ENCODE assay signal across 14 cellular contexts in genomic region chr6:113662688-113663333, GRCh38.
DNase-seq lines count a peak whose midpoint lies in the region; ATAC-seq lines count a peak whose summit lies in the region.
"Had no signal": no experiment of that assay in that cellular context is flagged by ENCODE, and none has a peak within 500 bp of the region (broad histone marks: within the 10 kb centered on the region; RNA-seq: fewer than 3 reads in every experiment).

No MANE protein-coding gene starts in this region.

- no peak overlapping the region for H3K4ac ChIP-seq in mesendoderm (ENCODE audit: low read depth, low read length)

- no peaks in the 10 kb centered on the region for H3K27me3 ChIP-seq in mesendoderm (ENCODE audit: insufficient read depth, low read length, poor library complexity)
- H3K27me3 ChIP-seq: gastroesophageal sphincter, transverse colon had no signal

- H3K27ac ChIP-seq in mesendoderm (ENCODE audit: low read depth, low read length) = no peak overlapping the region
- H3K27ac ChIP-seq: gastroesophageal sphincter, transverse colon had no signal

- H2BK120ac ChIP-seq in mesendoderm (ENCODE audit: low read depth, low read length) = no peak overlapping the region

- H2BK15ac ChIP-seq in mesendoderm (replicated peaks; ENCODE audit: low read depth) = no peak overlapping the region

- no CpG with 5 or more reads among the region's 2 CpGs for WGBS in mesendoderm (ENCODE audit: extremely low coverage, insufficient coverage, low lambda C conversion rate)

- no peak overlapping the region for H2BK5ac ChIP-seq in mesendoderm (ENCODE audit: low read length)

- no peak overlapping the region for H3K27ac Mint-ChIP-seq in effector memory CD8-positive, alpha-beta T cell
- H3K27ac Mint-ChIP-seq: progenitor cell of endocrine pancreas had no signal

- H3K18ac ChIP-seq in mesendoderm (ENCODE audit: low read length) = no peak overlapping the region

- H3K4me1 Mint-ChIP-seq in effector memory CD8-positive, alpha-beta T cell (ENCODE audit: low read depth in 2 of 2) = no peaks in the 10 kb centered on the region

- peak; percentile 82 for ATAC-seq in GM18909 (IDR thresholded peaks at IDR 0.05; ENCODE audit: poor library complexity, unreplicated experiment)
- peak; percentile 79 for ATAC-seq in GM21717 (IDR thresholded peaks at IDR 0.05; ENCODE audit: unreplicated experiment)
- peak; percentile 68 for ATAC-seq in HG03280 (IDR thresholded peaks at IDR 0.05; ENCODE audit: unreplicated experiment)
- no peak for ATAC-seq in effector memory CD8-positive, alpha-beta T cell (replicated peaks)
- ATAC-seq: gastroesophageal sphincter had no signal

- H3K9ac ChIP-seq in mesendoderm (ENCODE audit: low read length) = no peak overlapping the region

- H3K36me3 Mint-ChIP-seq in effector memory CD8-positive, alpha-beta T cell (ENCODE audit: insufficient read depth) = no peaks in the 10 kb centered on the region

- no peak overlapping the region for H2AK5ac ChIP-seq in mesendoderm (ENCODE audit: low read length)

- H3K23ac ChIP-seq in mesendoderm (ENCODE audit: low read length) = no peak overlapping the region

- H3K4me3 Mint-ChIP-seq in effector memory CD8-positive, alpha-beta T cell = no peak overlapping the region

- H3K4me3 ChIP-seq in mesendoderm (ENCODE audit: low read length) = no peak overlapping the region
- H3K4me3 ChIP-seq: gastroesophageal sphincter, lung, transverse colon had no signal

- no peaks in the 10 kb centered on the region for H3K79me1 ChIP-seq in mesendoderm (ENCODE audit: low read length)

- H3K4me2 ChIP-seq in mesendoderm (ENCODE audit: low read length) = no peak overlapping the region

- H4K5ac ChIP-seq in mesendoderm (ENCODE audit: low read length) = no peak overlapping the region

- no peak overlapping the region for H3K56ac ChIP-seq in mesendoderm (ENCODE audit: low read length)

- DNase-seq in mesendoderm = peak; percentile 32
- no peak for DNase-seq in effector memory CD8-positive, alpha-beta T cell
- no peak for DNase-seq in EL
- DNase-seq in effector CD4-positive, alpha-beta T cell = no peak
- DNase-seq: activated gamma-delta T cell, Caco-2, NCI-H2171 treated with DMSO at 0.1 percent for 48 hours, transverse colon had no signal

- no peaks in the 10 kb centered on the region for H3K36me3 ChIP-seq in mesendoderm (ENCODE audit: control insufficient read depth, insufficient read depth, low read length)
- H3K36me3 ChIP-seq: gastroesophageal sphincter, transverse colon had no signal

- H3K9me3 Mint-ChIP-seq in effector memory CD8-positive, alpha-beta T cell = no peaks in the 10 kb centered on the region

- no peaks in the 10 kb centered on the region for H3K4me1 ChIP-seq in mesendoderm (ENCODE audit: control insufficient read depth, low read depth, low read length)
- H3K4me1 ChIP-seq: gastroesophageal sphincter had no signal

- H3K79me2 ChIP-seq in mesendoderm (ENCODE audit: control insufficient read depth, insufficient read depth, low read length) = no peaks in the 10 kb centered on the region

- H4K8ac ChIP-seq in mesendoderm (ENCODE audit: low read depth, low read length) = no peak overlapping the region

- peaks cover 0 to 13% of the 10 kb centered on the region in 2 donors for H3K27me3 Mint-ChIP-seq in effector memory CD8-positive, alpha-beta T cell
